Comparison of ENCODE assay signal across 8 cellular contexts in the genomic region with DNA sequence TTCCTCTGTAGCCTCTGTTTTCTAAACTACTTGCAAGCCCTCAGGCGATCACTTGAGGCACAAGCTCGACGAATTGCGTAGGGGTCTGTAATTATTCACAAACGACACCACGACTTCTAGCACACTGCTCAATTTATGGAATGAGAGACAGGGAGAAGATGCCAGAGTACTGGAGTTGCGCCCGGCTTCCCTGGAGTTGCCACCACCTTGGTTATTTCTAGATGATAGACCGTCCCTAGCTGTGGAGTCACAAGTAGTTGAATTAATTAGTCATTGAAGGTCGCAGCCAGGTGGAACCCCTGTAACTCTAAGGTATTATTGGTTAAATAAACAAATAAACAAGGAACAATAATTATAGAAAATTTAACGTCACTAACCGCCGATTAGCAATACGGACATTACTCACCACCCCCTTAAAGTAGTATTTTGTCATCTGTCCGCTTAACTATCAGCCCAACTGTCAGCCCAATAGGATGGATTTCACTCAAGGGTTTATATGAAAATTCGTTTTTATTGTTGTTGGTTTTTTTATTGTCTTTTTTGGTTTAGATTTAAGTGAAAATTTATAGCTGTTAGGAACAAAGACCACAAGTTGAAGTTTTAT. TPM values are rescaled to one million over a fixed set of nuclear protein-coding genes. Genes with fewer than 3 reads are reported as not detected.
DNase-seq lines count a peak whose midpoint lies in the region; ATAC-seq and TF ChIP-seq lines count a peak whose summit lies in the region.

No MANE protein-coding gene starts in this region.

- H3K4me1 ChIP-seq in RWPE2 (ENCODE audit: insufficient read depth, poor library complexity, severe bottlenecking) = peaks cover 30% of the 10 kb centered on the region
- H3K4me1 ChIP-seq in esophagus muscularis mucosa = peaks cover 18 to 40% (median 32%) of the 10 kb centered on the region in 4 donors

- intact Hi-C loops in Calu3 (cut with micrococcal nuclease; ENCODE audit: unreplicated experiment) (no loop called here), esophagus muscularis mucosa (cut with DNase I) (no loop called here)

- no peaks in the 10 kb centered on the region for H3K27me3 Mint-ChIP-seq in Calu3 (ENCODE audit: unreplicated experiment)
- no peaks in the 10 kb centered on the region for H3K27me3 Mint-ChIP-seq in osteocyte (ENCODE audit: unreplicated experiment)

- ATAC-seq in RWPE2 (ENCODE audit: low read depth) = no peak; the same call in 2 of the 3 replicates
- no peak for ATAC-seq in HG03571 (IDR thresholded peaks at IDR 0.05; ENCODE audit: unreplicated experiment)

- TSS peak; percentile 58 for BruUV-seq in Calu3 (replicated peaks; lab: Mats Ljungman, UMichigan)

- WGBS in esophagus muscularis mucosa = 21% methylated on average over 16 of the region's 16 CpGs

- no peak for TF ChIP-seq POLR2A in esophagus muscularis mucosa (IDR thresholded peaks at IDR 0.05; ENCODE audit: low read depth)

- peaks cover 20% of the 10 kb centered on the region for H3K36me3 ChIP-seq in RWPE2 (ENCODE audit: low read depth)
- peaks cover 3 to 15% (median 6%) of the 10 kb centered on the region in 4 donors for H3K36me3 ChIP-seq in esophagus muscularis mucosa

- TF ChIP-seq EP300 in esophagus muscularis mucosa (IDR thresholded peaks at IDR 0.05) = no peak

- peaks cover 22% of the 10 kb centered on the region for H3K36me3 Mint-ChIP-seq in Calu3 (ENCODE audit: insufficient read depth, unreplicated experiment)
- peaks cover 14% of the 10 kb centered on the region for H3K36me3 Mint-ChIP-seq in osteocyte (ENCODE audit: unreplicated experiment)

- H3K27ac ChIP-seq in RWPE2 (ENCODE audit: poor library complexity, severe bottlenecking) (peak overlapping the region; percentile 92), esophagus muscularis mucosa (replicated peaks in 1 of 4) (peak overlapping the region; percentile 97 to 99 (median 98))

- CTCF ChIA-PET in Calu3 (lab: Charles Lee) = interaction anchor here (0.6 to 1.2 kb wide), 3 partner anchors 10 to 277 kb away, joined by 3 read pairs; no protein-coding TSS in a partner anchor
- CTCF ChIA-PET in HEK293T (lab: Yijun Ruan, JAX) = interaction anchor here (0.6 to 1.1 kb wide), 2 partner anchors 14 to 932 kb away, joined by 4 to 8 read pairs; partner anchors contain the start of gene RBMS3

- H3K4me3 Mint-ChIP-seq in Calu3 (ENCODE audit: low read depth, unreplicated experiment) (peak overlapping the region; percentile 81), osteocyte (ENCODE audit: unreplicated experiment) (peak overlapping the region; percentile 99)

- TF ChIP-seq CTCF in Calu3 (IDR thresholded peaks at IDR 0.05; ENCODE audit: unreplicated experiment) = no peak
- no peak for TF ChIP-seq CTCF in RWPE2 (IDR thresholded peaks at IDR 0.05; ENCODE audit: poor library complexity, severe bottlenecking)
- TF ChIP-seq CTCF in esophagus muscularis mucosa (IDR thresholded peaks at IDR 0.05) = no peak
- TF ChIP-seq CTCF in osteocyte (IDR thresholded peaks at IDR 0.05) = no peak

- peaks cover 8% of the 10 kb centered on the region for H3K4me1 Mint-ChIP-seq in Calu3 (ENCODE audit: low read depth, unreplicated experiment)
- H3K4me1 Mint-ChIP-seq in osteocyte (ENCODE audit: unreplicated experiment) = peaks cover 38% of the 10 kb centered on the region

- DNase-seq in Calu3 = no peak
- peak; percentile 57 for DNase-seq in HEK293T (ENCODE audit: extremely low spot score)
- DNase-seq in RWPE2 (ENCODE audit: low spot score) = no peak
- peak; percentile 91 for DNase-seq in esophagus muscularis mucosa (ENCODE audit: extremely low spot score)
- DNase-seq in osteocyte (ENCODE audit: extremely low spot score, unreplicated experiment) = no peak
- no peak for DNase-seq in MV-4-11 (lab: John Stamatoyannopoulos, UW)
- DNase-seq in activated CD4-positive, alpha-beta T cell treated with anti-CD3 and anti-CD28 coated beads for 4 hours = no peak

- peaks cover 2% of the 10 kb centered on the region for H3K9me3 Mint-ChIP-seq in Calu3 (ENCODE audit: low read depth, unreplicated experiment)
- H3K9me3 Mint-ChIP-seq in osteocyte (ENCODE audit: unreplicated experiment) = peaks cover 18% of the 10 kb centered on the region

- H3K4me3 ChIP-seq in RWPE2 (ENCODE audit: severe bottlenecking) (peak overlapping the region; percentile 55), esophagus muscularis mucosa (peak overlapping the region; percentile 74 to 90 (median 86))

- H3K27ac Mint-ChIP-seq in Calu3 (ENCODE audit: unreplicated experiment) (peak overlapping the region; percentile 83), osteocyte (ENCODE audit: unreplicated experiment) (peak overlapping the region; percentile 100)

- H3K27me3 ChIP-seq in RWPE2 (ENCODE audit: insufficient read depth, poor library complexity, severe bottlenecking) (no peaks in the 10 kb centered on the region), esophagus muscularis mucosa (no peaks in the 10 kb centered on the region)

- POLR2A ChIA-PET in HEK293T (lab: Yijun Ruan, JAX) = interaction anchor here (0.6 to 1.6 kb wide), 14 partner anchors 8 to 832 kb away, joined by 3 to 7 read pairs (median 4); partner anchors contain the start of gene CMC1

- H3K9me3 ChIP-seq in RWPE2 (ENCODE audit: severe bottlenecking) (no peaks in the 10 kb centered on the region), esophagus muscularis mucosa (peaks cover 0 to 11% (median 4%) of the 10 kb centered on the region in 4 donors)

TF ChIP-seq in HEK293T, 16 proteins besides CTCF, POLR2A, EP300 and RAD21:
- TF ChIP-seq TARDBP (IDR thresholded peaks at IDR 0.05) (no peak), PKNOX1 (IDR thresholded peaks at IDR 0.05) (peak; percentile 68), L3MBTL2 (conservative IDR thresholded peaks at IDR 0.05) (peak; percentile 13; the same call in 1 of the 2 replicates)

RNA-seq across cellular contexts. Expression of gene AZI2, which starts 0.9 kb away (rescaled TPM):
- total RNA-seq in Calu3 (2022) (37.5 and 47.3 TPM in 2 replicates), esophagus muscularis mucosa (10 to 100 TPM; 40.0 to 71.9 (median 56.5) TPM), osteocyte (66.4 and 79.2 TPM in 2 replicates)

RNA-seq across cellular contexts. Expression of gene ZCWPW2, which starts 1.0 kb away (rescaled TPM):
- 0.42 TPM in 1 of 2 replicates, not detected in the other for total RNA-seq in Calu3 (2022)
- total RNA-seq in esophagus muscularis mucosa = 1 to 10 TPM; 1.2 to 2.2 (median 1.6) TPM
- 1.2 and 1.9 TPM in 2 replicates for total RNA-seq in osteocyte

Comparison
In these comparisons a context has a peak if more than half of its experiments do, and no peak if none do; other contexts are left out.
1. DNase-seq: peak in HEK293T (single experiment) and esophagus muscularis mucosa (single experiment); none in Calu3 (single experiment), RWPE2 (single experiment), osteocyte (single experiment), MV-4-11 (single experiment) and activated CD4-positive, alpha-beta T cell treated with anti-CD3 and anti-CD28 coated beads for 4 hours (0 of 2).